In the genomic region with DNA sequence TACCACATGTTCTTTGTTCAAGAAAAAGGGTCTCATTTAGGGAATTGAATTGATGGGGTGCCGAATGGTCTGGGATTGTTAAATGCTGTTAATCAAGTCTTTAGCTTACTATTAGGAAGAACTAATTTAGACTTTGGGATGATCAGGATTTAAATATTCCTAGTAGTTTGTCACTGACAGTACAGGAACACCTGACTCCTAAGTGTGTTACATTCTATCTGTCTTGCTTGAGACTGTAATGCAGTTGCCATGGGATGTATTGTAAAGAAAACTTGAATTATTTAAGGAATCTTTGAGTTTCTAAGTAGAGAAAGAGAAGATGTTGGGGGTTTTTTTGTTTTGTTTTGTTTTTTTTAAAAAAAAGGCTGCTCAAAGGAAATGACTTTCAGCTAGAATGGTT, we compare ENCODE assay signal across 1 cellular context.
TF ChIP-seq lines count a peak whose summit lies in the region.

No MANE protein-coding gene starts in this region.

TF ChIP-seq in GM23338, 12 proteins besides CTCF, POLR2A, EP300 and RAD21 (continued from another document):
- TF ChIP-seq ETS1 (IDR thresholded peaks at IDR 0.05) (no peak), EZH2 (IDR thresholded peaks at IDR 0.05; ENCODE audit: low read depth, unreplicated experiment) (no peak), NANOG (IDR thresholded peaks at IDR 0.05; ENCODE audit: borderline replicate concordance) (no peak), POLR2AphosphoS5 (IDR thresholded peaks at IDR 0.05; ENCODE audit: low read depth) (no peak), EZH2phosphoT487 (IDR thresholded peaks at IDR 0.05; ENCODE audit: unreplicated experiment) (no peak), ZNF114 (CRISPR knock-in tag; IDR thresholded peaks at IDR 0.05) (no peak), CREB1 (CRISPR knock-in tag; IDR thresholded peaks at IDR 0.05; ENCODE audit: low read depth) (no peak), STAT1 (IDR thresholded peaks at IDR 0.05; ENCODE audit: unreplicated experiment) (no peak)
- TF ChIP-seq, protein P1, sequence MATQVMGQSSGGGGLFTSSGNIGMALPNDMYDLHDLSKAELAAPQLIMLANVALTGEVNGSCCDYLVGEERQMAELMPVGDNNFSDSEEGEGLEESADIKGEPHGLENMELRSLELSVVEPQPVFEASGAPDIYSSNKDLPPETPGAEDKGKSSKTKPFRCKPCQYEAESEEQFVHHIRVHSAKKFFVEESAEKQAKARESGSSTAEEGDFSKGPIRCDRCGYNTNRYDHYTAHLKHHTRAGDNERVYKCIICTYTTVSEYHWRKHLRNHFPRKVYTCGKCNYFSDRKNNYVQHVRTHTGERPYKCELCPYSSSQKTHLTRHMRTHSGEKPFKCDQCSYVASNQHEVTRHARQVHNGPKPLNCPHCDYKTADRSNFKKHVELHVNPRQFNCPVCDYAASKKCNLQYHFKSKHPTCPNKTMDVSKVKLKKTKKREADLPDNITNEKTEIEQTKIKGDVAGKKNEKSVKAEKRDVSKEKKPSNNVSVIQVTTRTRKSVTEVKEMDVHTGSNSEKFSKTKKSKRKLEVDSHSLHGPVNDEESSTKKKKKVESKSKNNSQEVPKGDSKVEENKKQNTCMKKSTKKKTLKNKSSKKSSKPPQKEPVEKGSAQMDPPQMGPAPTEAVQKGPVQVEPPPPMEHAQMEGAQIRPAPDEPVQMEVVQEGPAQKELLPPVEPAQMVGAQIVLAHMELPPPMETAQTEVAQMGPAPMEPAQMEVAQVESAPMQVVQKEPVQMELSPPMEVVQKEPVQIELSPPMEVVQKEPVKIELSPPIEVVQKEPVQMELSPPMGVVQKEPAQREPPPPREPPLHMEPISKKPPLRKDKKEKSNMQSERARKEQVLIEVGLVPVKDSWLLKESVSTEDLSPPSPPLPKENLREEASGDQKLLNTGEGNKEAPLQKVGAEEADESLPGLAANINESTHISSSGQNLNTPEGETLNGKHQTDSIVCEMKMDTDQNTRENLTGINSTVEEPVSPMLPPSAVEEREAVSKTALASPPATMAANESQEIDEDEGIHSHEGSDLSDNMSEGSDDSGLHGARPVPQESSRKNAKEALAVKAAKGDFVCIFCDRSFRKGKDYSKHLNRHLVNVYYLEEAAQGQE (IDR thresholded peaks at IDR 0.05; ENCODE audit: unreplicated experiment) = no peak
- TF ChIP-seq, protein P2, sequence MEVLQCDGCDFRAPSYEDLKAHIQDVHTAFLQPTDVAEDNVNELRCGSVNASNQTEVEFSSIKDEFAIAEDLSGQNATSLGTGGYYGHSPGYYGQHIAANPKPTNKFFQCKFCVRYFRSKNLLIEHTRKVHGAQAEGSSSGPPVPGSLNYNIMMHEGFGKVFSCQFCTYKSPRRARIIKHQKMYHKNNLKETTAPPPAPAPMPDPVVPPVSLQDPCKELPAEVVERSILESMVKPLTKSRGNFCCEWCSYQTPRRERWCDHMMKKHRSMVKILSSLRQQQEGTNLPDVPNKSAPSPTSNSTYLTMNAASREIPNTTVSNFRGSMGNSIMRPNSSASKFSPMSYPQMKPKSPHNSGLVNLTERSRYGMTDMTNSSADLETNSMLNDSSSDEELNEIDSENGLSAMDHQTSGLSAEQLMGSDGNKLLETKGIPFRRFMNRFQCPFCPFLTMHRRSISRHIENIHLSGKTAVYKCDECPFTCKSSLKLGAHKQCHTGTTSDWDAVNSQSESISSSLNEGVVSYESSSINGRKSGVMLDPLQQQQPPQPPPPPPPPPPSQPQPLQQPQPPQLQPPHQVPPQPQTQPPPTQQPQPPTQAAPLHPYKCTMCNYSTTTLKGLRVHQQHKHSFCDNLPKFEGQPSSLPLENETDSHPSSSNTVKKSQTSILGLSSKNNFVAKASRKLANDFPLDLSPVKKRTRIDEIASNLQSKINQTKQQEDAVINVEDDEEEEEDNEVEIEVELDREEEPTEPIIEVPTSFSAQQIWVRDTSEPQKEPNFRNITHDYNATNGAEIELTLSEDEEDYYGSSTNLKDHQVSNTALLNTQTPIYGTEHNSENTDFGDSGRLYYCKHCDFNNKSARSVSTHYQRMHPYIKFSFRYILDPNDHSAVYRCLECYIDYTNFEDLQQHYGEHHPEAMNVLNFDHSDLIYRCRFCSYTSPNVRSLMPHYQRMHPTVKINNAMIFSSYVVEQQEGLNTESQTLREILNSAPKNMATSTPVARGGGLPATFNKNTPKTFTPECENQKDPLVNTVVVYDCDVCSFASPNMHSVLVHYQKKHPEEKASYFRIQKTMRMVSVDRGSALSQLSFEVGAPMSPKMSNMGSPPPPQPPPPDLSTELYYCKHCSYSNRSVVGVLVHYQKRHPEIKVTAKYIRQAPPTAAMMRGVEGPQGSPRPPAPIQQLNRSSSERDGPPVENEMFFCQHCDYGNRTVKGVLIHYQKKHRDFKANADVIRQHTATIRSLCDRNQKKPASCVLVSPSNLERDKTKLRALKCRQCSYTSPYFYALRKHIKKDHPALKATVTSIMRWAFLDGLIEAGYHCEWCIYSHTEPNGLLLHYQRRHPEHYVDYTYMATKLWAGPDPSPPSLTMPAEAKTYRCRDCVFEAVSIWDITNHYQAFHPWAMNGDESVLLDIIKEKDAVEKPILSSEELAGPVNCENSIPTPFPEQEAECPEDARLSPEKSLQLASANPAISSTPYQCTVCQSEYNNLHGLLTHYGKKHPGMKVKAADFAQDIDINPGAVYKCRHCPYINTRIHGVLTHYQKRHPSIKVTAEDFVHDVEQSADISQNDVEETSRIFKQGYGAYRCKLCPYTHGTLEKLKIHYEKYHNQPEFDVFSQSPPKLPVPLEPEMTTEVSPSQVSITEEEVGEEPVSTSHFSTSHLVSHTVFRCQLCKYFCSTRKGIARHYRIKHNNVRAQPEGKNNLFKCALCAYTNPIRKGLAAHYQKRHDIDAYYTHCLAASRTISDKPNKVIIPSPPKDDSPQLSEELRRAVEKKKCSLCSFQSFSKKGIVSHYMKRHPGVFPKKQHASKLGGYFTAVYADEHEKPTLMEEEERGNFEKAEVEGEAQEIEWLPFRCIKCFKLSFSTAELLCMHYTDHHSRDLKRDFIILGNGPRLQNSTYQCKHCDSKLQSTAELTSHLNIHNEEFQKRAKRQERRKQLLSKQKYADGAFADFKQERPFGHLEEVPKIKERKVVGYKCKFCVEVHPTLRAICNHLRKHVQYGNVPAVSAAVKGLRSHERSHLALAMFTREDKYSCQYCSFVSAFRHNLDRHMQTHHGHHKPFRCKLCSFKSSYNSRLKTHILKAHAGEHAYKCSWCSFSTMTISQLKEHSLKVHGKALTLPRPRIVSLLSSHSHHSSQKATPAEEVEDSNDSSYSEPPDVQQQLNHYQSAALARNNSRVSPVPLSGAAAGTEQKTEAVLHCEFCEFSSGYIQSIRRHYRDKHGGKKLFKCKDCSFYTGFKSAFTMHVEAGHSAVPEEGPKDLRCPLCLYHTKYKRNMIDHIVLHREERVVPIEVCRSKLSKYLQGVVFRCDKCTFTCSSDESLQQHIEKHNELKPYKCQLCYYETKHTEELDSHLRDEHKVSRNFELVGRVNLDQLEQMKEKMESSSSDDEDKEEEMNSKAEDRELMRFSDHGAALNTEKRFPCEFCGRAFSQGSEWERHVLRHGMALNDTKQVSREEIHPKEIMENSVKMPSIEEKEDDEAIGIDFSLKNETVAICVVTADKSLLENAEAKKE (CRISPR knock-in tag; IDR thresholded peaks at IDR 0.05) = no peak
TF ChIP-seq in GM23338: peak in this region for 0.
